In the genomic region with DNA sequence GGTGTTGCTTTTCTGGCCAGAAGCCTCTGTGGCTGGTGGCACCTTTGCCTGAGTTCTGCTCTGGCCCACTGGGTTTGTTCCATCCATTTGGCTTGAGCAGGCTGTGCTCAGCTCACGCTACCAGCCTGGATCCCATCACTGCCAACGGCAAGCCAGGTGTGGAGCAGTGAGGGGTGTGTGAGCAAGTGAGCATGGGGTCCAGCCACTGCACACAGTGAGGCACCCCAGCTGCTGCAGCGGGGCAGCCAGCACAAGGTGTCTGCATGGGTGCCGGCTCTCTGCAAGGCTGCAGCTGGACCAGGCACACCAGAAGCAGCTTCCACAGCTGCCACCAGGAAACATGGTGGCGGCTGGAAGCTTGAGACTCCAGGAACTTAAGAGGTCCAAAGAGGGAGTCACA, we compare ENCODE assay signal across 22 cellular contexts. TPM values are rescaled to one million over a fixed set of nuclear protein-coding genes. Genes with fewer than 3 reads are reported as not detected.
A peak's percentile ranks its signal among the peaks of the same experiment; 100 is the strongest.
DNase-seq lines count a peak whose midpoint lies in the region; ATAC-seq, FAIRE-seq and TF ChIP-seq lines count a peak whose summit lies in the region.
"Had no signal": no experiment of that assay in that cellular context is flagged by ENCODE, and none has a peak within 500 bp of the region (broad histone marks: within the 10 kb centered on the region; RNA-seq: fewer than 3 reads in every experiment).

No MANE protein-coding gene starts in this region.

- no peak overlapping the region for H3K9ac ChIP-seq in kidney (ENCODE audit: low read length in 2 of 2)
- H3K9ac ChIP-seq: BLaER1 treated with 17β-estradiol and CSF1 and Interleukin-3, amounts not matched to agents 10 nM and 100 nM had no signal

- TF ChIP-seq POLR2A in GM12891 (IDR thresholded peaks at IDR 0.05; ENCODE audit: low read depth, low read length) (peak; percentile 15; the same call in 1 of the 2 replicates), tibial nerve (IDR thresholded peaks at IDR 0.05) (no peak)

- no peak overlapping the region for H3K4me3 Mint-ChIP-seq in CD4-positive, alpha-beta memory T cell
- H3K4me3 Mint-ChIP-seq: B cell had no signal

- POLR2A ChIA-PET in CD4-positive, alpha-beta memory T cell (lab: Charles Lee; ENCODE audit: partially characterized antibody): interaction anchor here (1.1 kb wide), 1 partner anchor 46 kb away, joined by 6 read pairs; the partner anchor contains the start of gene ARAP2

- no peak for TF ChIP-seq EP300 in tibial nerve (IDR thresholded peaks at IDR 0.05)

- H3K36me3 Mint-ChIP-seq in CD4-positive, alpha-beta memory T cell: peaks cover 12 to 20% of the 10 kb centered on the region in 2 donors

- no peaks in the 10 kb centered on the region for H3K36me3 ChIP-seq in kidney (ENCODE audit: control insufficient read depth in 1 of 2, insufficient read depth in 2 of 2, low read length in 2 of 2)
- H3K36me3 ChIP-seq in tibial nerve: peaks cover 0 to 18% (median 0%) of the 10 kb centered on the region in 3 donors
- no peaks in the 10 kb centered on the region for H3K36me3 ChIP-seq in CD4-positive, alpha-beta memory T cell (ENCODE audit: insufficient read depth, low read length)

- no peak for FAIRE-seq in GM12891 (lab: Jason Lieb, UNC)
- FAIRE-seq in kidney (lab: Jason Lieb, UNC): no peak
- FAIRE-seq: H54, HTR-8/SVneo, K562 had no signal

- H3K27ac Mint-ChIP-seq in CD4-positive, alpha-beta memory T cell: no peak overlapping the region
- H3K27ac Mint-ChIP-seq: B cell had no signal

- H3K4me3 ChIP-seq in kidney (ENCODE audit: low read length in 2 of 2) (no peak overlapping the region), tibial nerve (no peak overlapping the region)
- H3K4me3 ChIP-seq in CD4-positive, alpha-beta memory T cell (ENCODE audit: low read length in 2 of 2): no peak overlapping the region
- H3K4me3 ChIP-seq: BLaER1 treated with 17β-estradiol and CSF1 and Interleukin-3, amounts not matched to agents 10 nM and 100 nM; K562 had no signal

- TF ChIP-seq CTCF in kidney (IDR thresholded peaks at IDR 0.05; ENCODE audit: borderline replicate concordance, extremely low read depth, insufficient read depth) (no peak), tibial nerve (IDR thresholded peaks at IDR 0.05) (no peak)

- CTCF ChIA-PET in CD4-positive, alpha-beta memory T cell (lab: Charles Lee; ENCODE audit: partially characterized antibody): interaction anchor here (0.8 to 2.6 kb wide), 2 partner anchors 11 to 46 kb away, joined by 5 to 12 read pairs; no protein-coding TSS in a partner anchor

- no peaks in the 10 kb centered on the region for H3K9me3 Mint-ChIP-seq in CD4-positive, alpha-beta memory T cell
- H3K9me3 Mint-ChIP-seq: CD8-positive, alpha-beta memory T cell had no signal

- no peak for ATAC-seq in GM21423 (IDR thresholded peaks at IDR 0.05; ENCODE audit: unreplicated experiment)
- ATAC-seq: K562 had no signal

- H3K27ac ChIP-seq in kidney (ENCODE audit: low read depth in 2 of 2, low read length in 2 of 2) (no peak overlapping the region), substantia nigra (ENCODE audit: low read depth, low read length, poor library complexity, severe bottlenecking) (peak overlapping the region; percentile 38), tibial nerve (no peak overlapping the region)
- no peak overlapping the region for H3K27ac ChIP-seq in CD4-positive, alpha-beta memory T cell (ENCODE audit: low read depth, low read length)
- H3K27ac ChIP-seq: BLaER1 treated with 17β-estradiol and CSF1 and Interleukin-3, amounts not matched to agents 10 nM and 100 nM had no signal

- H3K4me1 Mint-ChIP-seq in CD4-positive, alpha-beta memory T cell: peaks cover 15 to 33% (median 22%) of the 10 kb centered on the region in 4 donors
- H3K4me1 Mint-ChIP-seq: B cell had no signal

- intact Hi-C loops in kidney (cut with DNase I): no loop called here
- intact Hi-C loops in CD4-positive, alpha-beta memory T cell (cut with micrococcal nuclease): no loop called here

- DNase-seq in GM12891 (ENCODE audit: insufficient read length, low spot score) (no peak), UCSD-AML1 (lab: John Stamatoyannopoulos, UW; ENCODE audit: unreplicated experiment) (peak; percentile 7), kidney (peak; percentile 71), substantia nigra (lab: John Stamatoyannopoulos, UW) (no peak), tibial nerve (ENCODE audit: low spot score in 2 of 2) (no peak), GDM1 (lab: John Stamatoyannopoulos, UW) (no peak)
- DNase-seq in CD4-positive, alpha-beta memory T cell: no peak
- DNase-seq: CD8-positive, alpha-beta memory T cell; COR-L47; DMS 273 treated with DMSO at 0.1 percent for 48 hours; DMS53; DND-41; EL; HCEC 1CT; IMR-90 had no signal

- no peaks in the 10 kb centered on the region for H3K9me3 ChIP-seq in kidney (ENCODE audit: control insufficient read depth in 1 of 2, low read length in 2 of 2)
- H3K9me3 ChIP-seq in tibial nerve: no peaks in the 10 kb centered on the region
- H3K9me3 ChIP-seq in CD4-positive, alpha-beta memory T cell (ENCODE audit: control insufficient read depth in 1 of 2, low read length in 2 of 2): no peaks in the 10 kb centered on the region

- 92 to 97% methylated on average over 4 to 5 of the region's 5 CpGs for WGBS in tibial nerve, 2 donors

- H3K27me3 Mint-ChIP-seq in CD4-positive, alpha-beta memory T cell: no peaks in the 10 kb centered on the region
- H3K27me3 Mint-ChIP-seq: B cell; CD8-positive, alpha-beta memory T cell had no signal

- H3K4me1 ChIP-seq in kidney (ENCODE audit: control insufficient read depth in 1 of 2, insufficient read depth in 1 of 2, low read depth in 1 of 2, low read length in 2 of 2) (no peaks in the 10 kb centered on the region), tibial nerve (no peaks in the 10 kb centered on the region)
- peaks cover 6% of the 10 kb centered on the region for H3K4me1 ChIP-seq in CD4-positive, alpha-beta memory T cell (ENCODE audit: insufficient read depth, low read length)

- H3K27me3 ChIP-seq in tibial nerve: no peaks in the 10 kb centered on the region
- no peaks in the 10 kb centered on the region for H3K27me3 ChIP-seq in CD4-positive, alpha-beta memory T cell (ENCODE audit: insufficient read depth, low read length)
- H3K27me3 ChIP-seq: BLaER1 treated with 17β-estradiol and CSF1 and Interleukin-3, amounts not matched to agents 10 nM and 100 nM had no signal

TF ChIP-seq in GM12891, 5 proteins besides CTCF, POLR2A, EP300 and RAD21:
- no peak for TF ChIP-seq PAX5 (IDR thresholded peaks at IDR 0.05; ENCODE audit: insufficient read depth, low read length, severe bottlenecking)
- peak; percentile 47; the same call in 1 of the 2 replicates for TF ChIP-seq POLR2AphosphoS5 (IDR thresholded peaks at IDR 0.05; ENCODE audit: low read depth, low read length)
- no peak for TF ChIP-seq SPI1 (IDR thresholded peaks at IDR 0.05; ENCODE audit: low read depth, low read length)
- TF ChIP-seq TAF1 (IDR thresholded peaks at IDR 0.05; ENCODE audit: low read depth, low read length): no peak
- TF ChIP-seq POU2F2 (IDR thresholded peaks at IDR 0.05; ENCODE audit: low read depth, low read length): no peak

RNA-seq across cellular contexts. Expression of gene ARAP2, which starts 46.8 kb away (rescaled TPM):
- polyA plus RNA-seq in GM12891 (2012; ENCODE audit: low read depth, missing spikeins): 8.5 TPM
- total RNA-seq in kidney (33.5 TPM), tibial nerve (10 to 100 TPM; 12.4 to 65.6 (median 27.5) TPM)
- 3.1 TPM for polyA plus RNA-seq in kidney (ENCODE audit: insufficient read depth, low read depth, low replicate concordance)
- total RNA-seq in CD4-positive, alpha-beta memory T cell: 10 to 100 TPM; 89.6 to 97.4 TPM
- polyA plus RNA-seq in CD4-positive, alpha-beta memory T cell: 10 to 100 TPM; 19.7 to 29.1 TPM
- total RNA-seq: G401 had no signal

Comparison
In these comparisons a context has a peak if more than half of its experiments do, and no peak if none do; other contexts are left out.
1. DNase-seq: peak in UCSD-AML1 (single experiment) and kidney (single experiment); none in GM12891 (single experiment), substantia nigra (0 of 49), tibial nerve (0 of 2), CD4-positive, alpha-beta memory T cell (0 of 5) and GDM1 (single experiment).